In genomic region chr13:110872034-110872767, GRCh38 we compare ENCODE assay signal across 1 cellular context.
A peak's percentile ranks its signal among the peaks of the same experiment; 100 is the strongest.
TF ChIP-seq lines count a peak whose summit lies in the region.

No MANE protein-coding gene starts in this region.

TF ChIP-seq in K562, 482 proteins besides CTCF, POLR2A, EP300 and RAD21 (continued from another document):
- TF ChIP-seq, protein P1, sequence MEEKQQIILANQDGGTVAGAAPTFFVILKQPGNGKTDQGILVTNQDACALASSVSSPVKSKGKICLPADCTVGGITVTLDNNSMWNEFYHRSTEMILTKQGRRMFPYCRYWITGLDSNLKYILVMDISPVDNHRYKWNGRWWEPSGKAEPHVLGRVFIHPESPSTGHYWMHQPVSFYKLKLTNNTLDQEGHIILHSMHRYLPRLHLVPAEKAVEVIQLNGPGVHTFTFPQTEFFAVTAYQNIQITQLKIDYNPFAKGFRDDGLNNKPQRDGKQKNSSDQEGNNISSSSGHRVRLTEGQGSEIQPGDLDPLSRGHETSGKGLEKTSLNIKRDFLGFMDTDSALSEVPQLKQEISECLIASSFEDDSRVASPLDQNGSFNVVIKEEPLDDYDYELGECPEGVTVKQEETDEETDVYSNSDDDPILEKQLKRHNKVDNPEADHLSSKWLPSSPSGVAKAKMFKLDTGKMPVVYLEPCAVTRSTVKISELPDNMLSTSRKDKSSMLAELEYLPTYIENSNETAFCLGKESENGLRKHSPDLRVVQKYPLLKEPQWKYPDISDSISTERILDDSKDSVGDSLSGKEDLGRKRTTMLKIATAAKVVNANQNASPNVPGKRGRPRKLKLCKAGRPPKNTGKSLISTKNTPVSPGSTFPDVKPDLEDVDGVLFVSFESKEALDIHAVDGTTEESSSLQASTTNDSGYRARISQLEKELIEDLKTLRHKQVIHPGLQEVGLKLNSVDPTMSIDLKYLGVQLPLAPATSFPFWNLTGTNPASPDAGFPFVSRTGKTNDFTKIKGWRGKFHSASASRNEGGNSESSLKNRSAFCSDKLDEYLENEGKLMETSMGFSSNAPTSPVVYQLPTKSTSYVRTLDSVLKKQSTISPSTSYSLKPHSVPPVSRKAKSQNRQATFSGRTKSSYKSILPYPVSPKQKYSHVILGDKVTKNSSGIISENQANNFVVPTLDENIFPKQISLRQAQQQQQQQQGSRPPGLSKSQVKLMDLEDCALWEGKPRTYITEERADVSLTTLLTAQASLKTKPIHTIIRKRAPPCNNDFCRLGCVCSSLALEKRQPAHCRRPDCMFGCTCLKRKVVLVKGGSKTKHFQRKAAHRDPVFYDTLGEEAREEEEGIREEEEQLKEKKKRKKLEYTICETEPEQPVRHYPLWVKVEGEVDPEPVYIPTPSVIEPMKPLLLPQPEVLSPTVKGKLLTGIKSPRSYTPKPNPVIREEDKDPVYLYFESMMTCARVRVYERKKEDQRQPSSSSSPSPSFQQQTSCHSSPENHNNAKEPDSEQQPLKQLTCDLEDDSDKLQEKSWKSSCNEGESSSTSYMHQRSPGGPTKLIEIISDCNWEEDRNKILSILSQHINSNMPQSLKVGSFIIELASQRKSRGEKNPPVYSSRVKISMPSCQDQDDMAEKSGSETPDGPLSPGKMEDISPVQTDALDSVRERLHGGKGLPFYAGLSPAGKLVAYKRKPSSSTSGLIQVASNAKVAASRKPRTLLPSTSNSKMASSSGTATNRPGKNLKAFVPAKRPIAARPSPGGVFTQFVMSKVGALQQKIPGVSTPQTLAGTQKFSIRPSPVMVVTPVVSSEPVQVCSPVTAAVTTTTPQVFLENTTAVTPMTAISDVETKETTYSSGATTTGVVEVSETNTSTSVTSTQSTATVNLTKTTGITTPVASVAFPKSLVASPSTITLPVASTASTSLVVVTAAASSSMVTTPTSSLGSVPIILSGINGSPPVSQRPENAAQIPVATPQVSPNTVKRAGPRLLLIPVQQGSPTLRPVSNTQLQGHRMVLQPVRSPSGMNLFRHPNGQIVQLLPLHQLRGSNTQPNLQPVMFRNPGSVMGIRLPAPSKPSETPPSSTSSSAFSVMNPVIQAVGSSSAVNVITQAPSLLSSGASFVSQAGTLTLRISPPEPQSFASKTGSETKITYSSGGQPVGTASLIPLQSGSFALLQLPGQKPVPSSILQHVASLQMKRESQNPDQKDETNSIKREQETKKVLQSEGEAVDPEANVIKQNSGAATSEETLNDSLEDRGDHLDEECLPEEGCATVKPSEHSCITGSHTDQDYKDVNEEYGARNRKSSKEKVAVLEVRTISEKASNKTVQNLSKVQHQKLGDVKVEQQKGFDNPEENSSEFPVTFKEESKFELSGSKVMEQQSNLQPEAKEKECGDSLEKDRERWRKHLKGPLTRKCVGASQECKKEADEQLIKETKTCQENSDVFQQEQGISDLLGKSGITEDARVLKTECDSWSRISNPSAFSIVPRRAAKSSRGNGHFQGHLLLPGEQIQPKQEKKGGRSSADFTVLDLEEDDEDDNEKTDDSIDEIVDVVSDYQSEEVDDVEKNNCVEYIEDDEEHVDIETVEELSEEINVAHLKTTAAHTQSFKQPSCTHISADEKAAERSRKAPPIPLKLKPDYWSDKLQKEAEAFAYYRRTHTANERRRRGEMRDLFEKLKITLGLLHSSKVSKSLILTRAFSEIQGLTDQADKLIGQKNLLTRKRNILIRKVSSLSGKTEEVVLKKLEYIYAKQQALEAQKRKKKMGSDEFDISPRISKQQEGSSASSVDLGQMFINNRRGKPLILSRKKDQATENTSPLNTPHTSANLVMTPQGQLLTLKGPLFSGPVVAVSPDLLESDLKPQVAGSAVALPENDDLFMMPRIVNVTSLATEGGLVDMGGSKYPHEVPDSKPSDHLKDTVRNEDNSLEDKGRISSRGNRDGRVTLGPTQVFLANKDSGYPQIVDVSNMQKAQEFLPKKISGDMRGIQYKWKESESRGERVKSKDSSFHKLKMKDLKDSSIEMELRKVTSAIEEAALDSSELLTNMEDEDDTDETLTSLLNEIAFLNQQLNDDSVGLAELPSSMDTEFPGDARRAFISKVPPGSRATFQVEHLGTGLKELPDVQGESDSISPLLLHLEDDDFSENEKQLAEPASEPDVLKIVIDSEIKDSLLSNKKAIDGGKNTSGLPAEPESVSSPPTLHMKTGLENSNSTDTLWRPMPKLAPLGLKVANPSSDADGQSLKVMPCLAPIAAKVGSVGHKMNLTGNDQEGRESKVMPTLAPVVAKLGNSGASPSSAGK (IDR thresholded peaks at IDR 0.05): peak; percentile 33; the same call in 1 of the 2 replicates
- TF ChIP-seq NUFIP1 (IDR thresholded peaks at IDR 0.05; ENCODE audit: partially characterized antibody): no peak
- no peak for TF ChIP-seq PYGO2 (tag; IDR thresholded peaks at IDR 0.05)
- no peak for TF ChIP-seq TAF7 (tag; IDR thresholded peaks at IDR 0.05)
- TF ChIP-seq CHD7 (IDR thresholded peaks at IDR 0.05; ENCODE audit: low read depth, low read length): no peak
- peak; percentile 47; the same call in 1 of the 2 replicates for TF ChIP-seq RBFOX2 (IDR thresholded peaks at IDR 0.05; ENCODE audit: low read depth, low read length)
- TF ChIP-seq SP1 (CRISPR knock-in tag; IDR thresholded peaks at IDR 0.05): 0 out of 2 replicates have a peak, but pooled peaks have one; percentile 27
- TF ChIP-seq, protein P2, sequence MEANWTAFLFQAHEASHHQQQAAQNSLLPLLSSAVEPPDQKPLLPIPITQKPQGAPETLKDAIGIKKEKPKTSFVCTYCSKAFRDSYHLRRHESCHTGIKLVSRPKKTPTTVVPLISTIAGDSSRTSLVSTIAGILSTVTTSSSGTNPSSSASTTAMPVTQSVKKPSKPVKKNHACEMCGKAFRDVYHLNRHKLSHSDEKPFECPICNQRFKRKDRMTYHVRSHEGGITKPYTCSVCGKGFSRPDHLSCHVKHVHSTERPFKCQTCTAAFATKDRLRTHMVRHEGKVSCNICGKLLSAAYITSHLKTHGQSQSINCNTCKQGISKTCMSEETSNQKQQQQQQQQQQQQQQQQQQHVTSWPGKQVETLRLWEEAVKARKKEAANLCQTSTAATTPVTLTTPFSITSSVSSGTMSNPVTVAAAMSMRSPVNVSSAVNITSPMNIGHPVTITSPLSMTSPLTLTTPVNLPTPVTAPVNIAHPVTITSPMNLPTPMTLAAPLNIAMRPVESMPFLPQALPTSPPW (CRISPR knock-in tag; IDR thresholded peaks at IDR 0.05): peak; percentile 27; the same call in 1 of the 2 replicates
- no peak for TF ChIP-seq ID3 (CRISPR knock-in tag; IDR thresholded peaks at IDR 0.05)
- no peak for TF ChIP-seq ID3 (tag; IDR thresholded peaks at IDR 0.05)
- TF ChIP-seq DPF2 (IDR thresholded peaks at IDR 0.05): no peak
- peak in 1 of 2 experiments; percentile 66; a peak in 1 of 3 replicates for TF ChIP-seq CBX3 (IDR thresholded peaks at IDR 0.05; ENCODE audit: borderline replicate concordance in 1 of 2, low read length in 2 of 2)
- TF ChIP-seq PHF8 (IDR thresholded peaks at IDR 0.05; ENCODE audit: borderline replicate concordance, low read length): no peak
- TF ChIP-seq FOXK1 (CRISPR knock-in tag; IDR thresholded peaks at IDR 0.05; ENCODE audit: borderline replicate concordance): no peak
- TF ChIP-seq TBL1XR1 (IDR thresholded peaks at IDR 0.05; ENCODE audit: low read length in 2 of 2): no peak
- TF ChIP-seq, protein P3, sequence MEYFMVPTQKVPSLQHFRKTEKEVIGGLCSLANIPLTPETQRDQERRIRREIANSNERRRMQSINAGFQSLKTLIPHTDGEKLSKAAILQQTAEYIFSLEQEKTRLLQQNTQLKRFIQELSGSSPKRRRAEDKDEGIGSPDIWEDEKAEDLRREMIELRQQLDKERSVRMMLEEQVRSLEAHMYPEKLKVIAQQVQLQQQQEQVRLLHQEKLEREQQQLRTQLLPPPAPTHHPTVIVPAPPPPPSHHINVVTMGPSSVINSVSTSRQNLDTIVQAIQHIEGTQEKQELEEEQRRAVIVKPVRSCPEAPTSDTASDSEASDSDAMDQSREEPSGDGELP (CRISPR knock-in tag; IDR thresholded peaks at IDR 0.05; ENCODE audit: borderline replicate concordance): no peak
- TF ChIP-seq, protein P4, sequence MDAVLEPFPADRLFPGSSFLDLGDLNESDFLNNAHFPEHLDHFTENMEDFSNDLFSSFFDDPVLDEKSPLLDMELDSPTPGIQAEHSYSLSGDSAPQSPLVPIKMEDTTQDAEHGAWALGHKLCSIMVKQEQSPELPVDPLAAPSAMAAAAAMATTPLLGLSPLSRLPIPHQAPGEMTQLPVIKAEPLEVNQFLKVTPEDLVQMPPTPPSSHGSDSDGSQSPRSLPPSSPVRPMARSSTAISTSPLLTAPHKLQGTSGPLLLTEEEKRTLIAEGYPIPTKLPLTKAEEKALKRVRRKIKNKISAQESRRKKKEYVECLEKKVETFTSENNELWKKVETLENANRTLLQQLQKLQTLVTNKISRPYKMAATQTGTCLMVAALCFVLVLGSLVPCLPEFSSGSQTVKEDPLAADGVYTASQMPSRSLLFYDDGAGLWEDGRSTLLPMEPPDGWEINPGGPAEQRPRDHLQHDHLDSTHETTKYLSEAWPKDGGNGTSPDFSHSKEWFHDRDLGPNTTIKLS (IDR thresholded peaks at IDR 0.05; ENCODE audit: borderline replicate concordance, low read depth): no peak
- no peak for TF ChIP-seq CHCHD3 (CRISPR knock-in tag; IDR thresholded peaks at IDR 0.05)
- no peak for TF ChIP-seq MAFF (IDR thresholded peaks at IDR 0.05; ENCODE audit: low read length)
- TF ChIP-seq KDM2B (CRISPR knock-in tag; IDR thresholded peaks at IDR 0.05): no peak
- no peak for TF ChIP-seq ZNF561 (CRISPR knock-in tag; conservative IDR thresholded peaks at IDR 0.05)
- TF ChIP-seq POLR2AphosphoS2 (IDR thresholded peaks at IDR 0.05; ENCODE audit: low read length): no peak
- peak in 1 of 2 experiments; percentile 43; a peak in 1 of 4 replicates for TF ChIP-seq TRIM24 (IDR thresholded peaks at IDR 0.05)
- no peak for TF ChIP-seq ZNF57 (CRISPR knock-in tag; IDR thresholded peaks at IDR 0.05)
